21 cellular contexts compared by ENCODE assay signal in the genomic region with DNA sequence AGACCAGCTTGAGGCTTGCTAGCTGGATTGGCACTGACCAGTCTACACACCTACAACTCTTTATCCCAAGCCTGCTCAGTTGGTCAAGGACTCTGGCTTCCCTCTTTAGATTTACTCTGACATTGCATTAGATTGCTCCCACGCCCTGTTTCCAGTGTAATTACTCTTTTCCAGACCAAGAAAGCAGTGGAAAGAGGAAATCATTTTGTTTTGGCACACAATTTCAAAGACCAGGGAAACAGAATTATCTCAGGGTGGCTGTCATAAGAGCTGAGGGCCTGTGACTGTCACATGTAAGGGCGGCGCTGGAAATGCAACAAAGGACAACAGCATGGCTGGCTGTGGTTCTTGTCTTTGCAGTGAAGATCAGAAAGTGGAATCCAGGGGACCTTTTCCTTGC.
DNase-seq lines count a peak whose midpoint lies in the region; ATAC-seq and TF ChIP-seq lines count a peak whose summit lies in the region.
"Had no signal": no experiment of that assay in that cellular context is flagged by ENCODE, and none has a peak within 500 bp of the region (broad histone marks: within the 10 kb centered on the region; RNA-seq: fewer than 3 reads in every experiment).

No MANE protein-coding gene starts in this region.

- ATAC-seq in Right ventricle myocardium superior (ENCODE audit: poor library complexity) (peak; percentile 43), Right ventricle myocardium inferior (no peak), left ventricle myocardium superior (peak; percentile 58), mucosa of descending colon (peak; percentile 40), SK-N-SH treated with all-trans-retinoic acid at 6 μM for 48 hours (no peak), esophagus mucosa (no peak)
- ATAC-seq: HCT116 had no signal

- H3K36me3 ChIP-seq in mucosa of descending colon (ENCODE audit: low read depth) (no peaks in the 10 kb centered on the region), Karpas-422 (ENCODE audit: insufficient read depth, low read length) (no peaks in the 10 kb centered on the region)
- H3K36me3 ChIP-seq: BE2C, SJCRH30 had no signal

- H3K9me2 ChIP-seq in Karpas-422 (replicated peaks; ENCODE audit: insufficient read depth, low read length), result no peaks in the 10 kb centered on the region

- H3K9me3 ChIP-seq in mucosa of descending colon, result no peaks in the 10 kb centered on the region
- no peaks in the 10 kb centered on the region for H3K9me3 ChIP-seq in Karpas-422 (ENCODE audit: low read length)
- H3K9me3 ChIP-seq: BE2C, SJCRH30 had no signal

- H3K4me3 ChIP-seq in mucosa of descending colon (no peak overlapping the region), Karpas-422 (ENCODE audit: low read length) (no peak overlapping the region)
- H3K4me3 ChIP-seq: SJCRH30 had no signal

- H3K9ac ChIP-seq in Karpas-422 (ENCODE audit: low read length), result no peak overlapping the region

- DNase-seq in Right ventricle myocardium superior (no peak), Right ventricle myocardium inferior (ENCODE audit: missing footprints) (no peak), left ventricle myocardium superior (no peak), mucosa of descending colon (peak in 1 of 3 donors; percentile 6), superior temporal gyrus (ENCODE audit: extremely low spot score) (peak; percentile 65), Karpas-422 (no peak)
- DNase-seq: 8988T, ACHN, BE2C, DMS153, DND-41, IMR-90, KG1, NCI-H1048, NCI-H1694, NCI-H2081, NCI-H2227 treated with DMSO at 0.1 percent for 48 hours had no signal

- H4K20me1 ChIP-seq in Karpas-422 (ENCODE audit: insufficient read depth, low read depth, low read length), result no peaks in the 10 kb centered on the region

- TF ChIP-seq CTCF in mucosa of descending colon (IDR thresholded peaks at IDR 0.05), result no peak

- H3K4me1 ChIP-seq in mucosa of descending colon (ENCODE audit: low read depth), result no peaks in the 10 kb centered on the region
- H3K4me1 ChIP-seq in Karpas-422 (ENCODE audit: low read length), result peaks cover 7% of the 10 kb centered on the region

- intact Hi-C loops in Right ventricle myocardium superior (cut with DNase I), result no loop called here
- intact Hi-C loops in Right ventricle myocardium inferior (cut with DNase I), result no loop called here
- intact Hi-C loops in left ventricle myocardium superior (cut with micrococcal nuclease), result no loop called here
- intact Hi-C loops in mucosa of descending colon (cut with DNase I, micrococcal nuclease), result no loop called here

- no peak overlapping the region for H2AFZ ChIP-seq in Karpas-422 (ENCODE audit: low read length)

- H3K27ac ChIP-seq in Karpas-422 (ENCODE audit: low read length), result no peak overlapping the region
- H3K27ac ChIP-seq: SJCRH30 had no signal

- H3K79me2 ChIP-seq in Karpas-422 (ENCODE audit: low read length), result no peaks in the 10 kb centered on the region

- H3K4me2 ChIP-seq in Karpas-422 (ENCODE audit: low read depth, low read length, poor library complexity, severe bottlenecking), result no peak overlapping the region

- H3K27me3 ChIP-seq in Karpas-422 (ENCODE audit: low read length), result no peaks in the 10 kb centered on the region
- H3K27me3 ChIP-seq: BE2C, SJCRH30 had no signal

TF ChIP-seq in SK-N-SH treated with all-trans-retinoic acid at 6 μM for 48 hours, 23 proteins besides CTCF, POLR2A, EP300 and RAD21:
- TF ChIP-seq OSR1 (CRISPR knock-in tag; IDR thresholded peaks at IDR 0.05) (no peak), ZNF70 (CRISPR knock-in tag; IDR thresholded peaks at IDR 0.05) (no peak), ZFP3 (CRISPR knock-in tag; IDR thresholded peaks at IDR 0.05) (no peak), ARNTL (CRISPR knock-in tag; IDR thresholded peaks at IDR 0.05; ENCODE audit: borderline replicate concordance, low read depth) (no peak), ZNF565 (CRISPR knock-in tag; conservative IDR thresholded peaks at IDR 0.05; ENCODE audit: low read depth) (no peak), ZC3H10 (CRISPR knock-in tag; IDR thresholded peaks at IDR 0.05) (no peak), PPARA (CRISPR knock-in tag; IDR thresholded peaks at IDR 0.05; ENCODE audit: borderline replicate concordance) (no peak), TOX (CRISPR knock-in tag; IDR thresholded peaks at IDR 0.05; ENCODE audit: borderline replicate concordance) (no peak), CSDC2 (CRISPR knock-in tag; IDR thresholded peaks at IDR 0.05) (no peak), ZNF8 (CRISPR knock-in tag; IDR thresholded peaks at IDR 0.05) (no peak), BACH2 (CRISPR knock-in tag; IDR thresholded peaks at IDR 0.05; ENCODE audit: borderline replicate concordance) (no peak), SNAI2 (CRISPR knock-in tag; IDR thresholded peaks at IDR 0.05) (no peak)
- TF ChIP-seq, protein P1, sequence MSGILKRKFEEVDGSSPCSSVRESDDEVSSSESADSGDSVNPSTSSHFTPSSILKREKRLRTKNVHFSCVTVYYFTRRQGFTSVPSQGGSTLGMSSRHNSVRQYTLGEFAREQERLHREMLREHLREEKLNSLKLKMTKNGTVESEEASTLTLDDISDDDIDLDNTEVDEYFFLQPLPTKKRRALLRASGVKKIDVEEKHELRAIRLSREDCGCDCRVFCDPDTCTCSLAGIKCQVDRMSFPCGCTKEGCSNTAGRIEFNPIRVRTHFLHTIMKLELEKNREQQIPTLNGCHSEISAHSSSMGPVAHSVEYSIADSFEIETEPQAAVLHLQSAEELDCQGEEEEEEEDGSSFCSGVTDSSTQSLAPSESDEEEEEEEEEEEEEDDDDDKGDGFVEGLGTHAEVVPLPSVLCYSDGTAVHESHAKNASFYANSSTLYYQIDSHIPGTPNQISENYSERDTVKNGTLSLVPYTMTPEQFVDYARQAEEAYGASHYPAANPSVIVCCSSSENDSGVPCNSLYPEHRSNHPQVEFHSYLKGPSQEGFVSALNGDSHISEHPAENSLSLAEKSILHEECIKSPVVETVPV (CRISPR knock-in tag; IDR thresholded peaks at IDR 0.05), result no peak
- TF ChIP-seq, protein P2, sequence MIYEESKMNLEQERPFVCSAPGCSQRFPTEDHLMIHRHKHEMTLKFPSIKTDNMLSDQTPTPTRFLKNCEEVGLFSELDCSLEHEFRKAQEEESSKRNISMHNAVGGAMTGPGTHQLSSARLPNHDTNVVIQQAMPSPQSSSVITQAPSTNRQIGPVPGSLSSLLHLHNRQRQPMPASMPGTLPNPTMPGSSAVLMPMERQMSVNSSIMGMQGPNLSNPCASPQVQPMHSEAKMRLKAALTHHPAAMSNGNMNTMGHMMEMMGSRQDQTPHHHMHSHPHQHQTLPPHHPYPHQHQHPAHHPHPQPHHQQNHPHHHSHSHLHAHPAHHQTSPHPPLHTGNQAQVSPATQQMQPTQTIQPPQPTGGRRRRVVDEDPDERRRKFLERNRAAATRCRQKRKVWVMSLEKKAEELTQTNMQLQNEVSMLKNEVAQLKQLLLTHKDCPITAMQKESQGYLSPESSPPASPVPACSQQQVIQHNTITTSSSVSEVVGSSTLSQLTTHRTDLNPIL (CRISPR knock-in tag; IDR thresholded peaks at IDR 0.05; ENCODE audit: low read depth), result no peak
- TF ChIP-seq, protein P3, sequence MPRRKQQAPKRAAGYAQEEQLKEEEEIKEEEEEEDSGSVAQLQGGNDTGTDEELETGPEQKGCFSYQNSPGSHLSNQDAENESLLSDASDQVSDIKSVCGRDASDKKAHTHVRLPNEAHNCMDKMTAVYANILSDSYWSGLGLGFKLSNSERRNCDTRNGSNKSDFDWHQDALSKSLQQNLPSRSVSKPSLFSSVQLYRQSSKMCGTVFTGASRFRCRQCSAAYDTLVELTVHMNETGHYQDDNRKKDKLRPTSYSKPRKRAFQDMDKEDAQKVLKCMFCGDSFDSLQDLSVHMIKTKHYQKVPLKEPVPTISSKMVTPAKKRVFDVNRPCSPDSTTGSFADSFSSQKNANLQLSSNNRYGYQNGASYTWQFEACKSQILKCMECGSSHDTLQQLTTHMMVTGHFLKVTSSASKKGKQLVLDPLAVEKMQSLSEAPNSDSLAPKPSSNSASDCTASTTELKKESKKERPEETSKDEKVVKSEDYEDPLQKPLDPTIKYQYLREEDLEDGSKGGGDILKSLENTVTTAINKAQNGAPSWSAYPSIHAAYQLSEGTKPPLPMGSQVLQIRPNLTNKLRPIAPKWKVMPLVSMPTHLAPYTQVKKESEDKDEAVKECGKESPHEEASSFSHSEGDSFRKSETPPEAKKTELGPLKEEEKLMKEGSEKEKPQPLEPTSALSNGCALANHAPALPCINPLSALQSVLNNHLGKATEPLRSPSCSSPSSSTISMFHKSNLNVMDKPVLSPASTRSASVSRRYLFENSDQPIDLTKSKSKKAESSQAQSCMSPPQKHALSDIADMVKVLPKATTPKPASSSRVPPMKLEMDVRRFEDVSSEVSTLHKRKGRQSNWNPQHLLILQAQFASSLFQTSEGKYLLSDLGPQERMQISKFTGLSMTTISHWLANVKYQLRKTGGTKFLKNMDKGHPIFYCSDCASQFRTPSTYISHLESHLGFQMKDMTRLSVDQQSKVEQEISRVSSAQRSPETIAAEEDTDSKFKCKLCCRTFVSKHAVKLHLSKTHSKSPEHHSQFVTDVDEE (CRISPR knock-in tag; IDR thresholded peaks at IDR 0.05), result no peak
- TF ChIP-seq, protein P4, sequence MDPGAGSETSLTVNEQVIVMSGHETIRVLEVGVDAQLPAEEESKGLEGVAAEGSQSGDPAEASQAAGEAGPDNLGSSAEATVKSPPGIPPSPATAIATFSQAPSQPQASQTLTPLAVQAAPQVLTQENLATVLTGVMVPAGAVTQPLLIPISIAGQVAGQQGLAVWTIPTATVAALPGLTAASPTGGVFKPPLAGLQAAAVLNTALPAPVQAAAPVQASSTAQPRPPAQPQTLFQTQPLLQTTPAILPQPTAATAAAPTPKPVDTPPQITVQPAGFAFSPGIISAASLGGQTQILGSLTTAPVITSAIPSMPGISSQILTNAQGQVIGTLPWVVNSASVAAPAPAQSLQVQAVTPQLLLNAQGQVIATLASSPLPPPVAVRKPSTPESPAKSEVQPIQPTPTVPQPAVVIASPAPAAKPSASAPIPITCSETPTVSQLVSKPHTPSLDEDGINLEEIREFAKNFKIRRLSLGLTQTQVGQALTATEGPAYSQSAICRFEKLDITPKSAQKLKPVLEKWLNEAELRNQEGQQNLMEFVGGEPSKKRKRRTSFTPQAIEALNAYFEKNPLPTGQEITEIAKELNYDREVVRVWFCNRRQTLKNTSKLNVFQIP (CRISPR knock-in tag; IDR thresholded peaks at IDR 0.05; ENCODE audit: borderline replicate concordance, low read depth), result no peak
TF ChIP-seq in SK-N-SH treated with all-trans-retinoic acid at 6 μM for 48 hours: peak in this region for 0.

Comparison
In these comparisons a context has a peak if more than half of its experiments do, and no peak if none do; other contexts are left out.
1. ATAC-seq: peak in Right ventricle myocardium superior (single experiment), left ventricle myocardium superior (single experiment) and mucosa of descending colon (single experiment); none in Right ventricle myocardium inferior (single experiment), SK-N-SH treated with all-trans-retinoic acid at 6 μM for 48 hours (single experiment) and esophagus mucosa (single experiment).